2 cellular contexts compared by ENCODE assay signal in genomic region chr15:30493947-30494346, GRCh38. TPM values are rescaled to one million over a fixed set of nuclear protein-coding genes. Genes with fewer than 3 reads are reported as not detected.
"Had no signal": no experiment of that assay in that cellular context is flagged by ENCODE, and none has a peak within 500 bp of the region (broad histone marks: within the 10 kb centered on the region; RNA-seq: fewer than 3 reads in every experiment).

No MANE protein-coding gene starts in this region.

RNA-seq across cellular contexts. Expression of gene GOLGA8Q, which starts 57.9 kb away (rescaled TPM):
- total RNA-seq: activated CD8-positive, alpha-beta memory T cell treated with anti-CD3 and anti-CD28 coated beads for 36 hours; ascending aorta had no signal
